Comparison of ENCODE assay signal across 24 cellular contexts in the genomic region with DNA sequence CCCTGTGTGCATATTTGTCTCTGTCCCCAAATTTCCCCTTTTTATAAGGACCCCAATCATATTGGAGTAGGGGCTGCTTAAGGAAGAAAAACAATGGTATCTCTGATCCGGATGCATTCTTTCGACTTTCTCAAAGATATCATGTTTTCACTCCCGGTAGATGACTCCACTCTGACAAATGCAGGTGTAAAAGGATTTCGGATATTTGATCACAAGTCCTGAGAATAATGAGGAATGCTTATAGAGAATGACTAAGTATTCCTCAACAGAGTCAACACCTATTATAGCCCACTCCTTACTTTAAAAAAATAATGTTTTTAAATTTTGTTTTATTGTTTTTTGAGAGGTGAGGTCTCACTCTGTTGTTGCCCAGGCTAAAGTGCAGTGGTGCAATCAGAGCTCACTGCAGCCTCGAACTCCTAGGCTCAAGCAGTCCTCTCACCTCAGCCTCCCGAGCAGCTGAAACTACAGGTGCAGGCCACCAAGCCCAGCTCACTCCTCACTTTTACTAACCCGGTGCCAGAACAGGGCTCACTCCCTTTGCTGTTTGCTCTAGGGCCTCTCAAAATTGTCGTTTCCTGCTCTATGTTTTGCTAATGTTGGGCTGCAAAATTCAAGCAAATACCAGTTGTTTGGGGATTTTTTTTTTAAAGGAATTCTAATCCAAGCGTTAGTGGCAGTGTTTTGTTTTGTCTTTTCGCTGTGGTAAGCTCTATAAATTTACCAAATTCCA. TPM values are rescaled to one million over a fixed set of nuclear protein-coding genes. Genes with fewer than 3 reads are reported as not detected.
DNase-seq lines count a peak whose midpoint lies in the region; ATAC-seq, FAIRE-seq and TF ChIP-seq lines count a peak whose summit lies in the region.
"Had no signal": no experiment of that assay in that cellular context is flagged by ENCODE, and none has a peak within 500 bp of the region (broad histone marks: within the 10 kb centered on the region; RNA-seq: fewer than 3 reads in every experiment).

No MANE protein-coding gene starts in this region.

- H3K27me3 Mint-ChIP-seq in MCF 10A (ENCODE audit: insufficient read depth, unreplicated experiment): no peaks in the 10 kb centered on the region

- no peak overlapping the region for H3K4me3 Mint-ChIP-seq in MCF 10A (ENCODE audit: unreplicated experiment)
- H3K4me3 Mint-ChIP-seq: B cell; CD4-positive, CD25-positive, alpha-beta regulatory T cell had no signal

- H3K27me3 ChIP-seq in breast epithelium (peaks cover 0 to 7% of the 10 kb centered on the region in 2 donors), bronchial epithelial cell (ENCODE audit: control insufficient read depth, insufficient read depth, low read length) (no peaks in the 10 kb centered on the region), iPS DF 6.9 (ENCODE audit: control insufficient read depth, insufficient read depth, low read length) (no peaks in the 10 kb centered on the region), tibial artery (no peaks in the 10 kb centered on the region)
- H3K27me3 ChIP-seq: MG63 had no signal

- peaks cover 50% of the 10 kb centered on the region for H3K4me1 Mint-ChIP-seq in MCF 10A (ENCODE audit: insufficient read depth, unreplicated experiment)
- H3K4me1 Mint-ChIP-seq: B cell; CD4-positive, CD25-positive, alpha-beta regulatory T cell had no signal

- H3K36me3 ChIP-seq in breast epithelium (no peaks in the 10 kb centered on the region), bronchial epithelial cell (ENCODE audit: control insufficient read depth, insufficient read depth, low read length) (no peaks in the 10 kb centered on the region), iPS DF 6.9 (ENCODE audit: control insufficient read depth, insufficient read depth, low read length) (no peaks in the 10 kb centered on the region), tibial artery (no peaks in the 10 kb centered on the region)

- peak overlapping the region; percentile 31 for H3K27ac Mint-ChIP-seq in MCF 10A (ENCODE audit: low read depth, unreplicated experiment)
- H3K27ac Mint-ChIP-seq: B cell; CD4-positive, CD25-positive, alpha-beta regulatory T cell had no signal

- H3K27ac ChIP-seq in breast epithelium (no peak overlapping the region), iPS DF 6.9 (ENCODE audit: low read length) (no peak overlapping the region), tibial artery (peak overlapping the region; percentile 92 to 95)
- H3K27ac ChIP-seq: 22Rv1 had no signal

- WGBS in iPS DF 6.9 (ENCODE audit: insufficient coverage, insufficient read length): no CpG with 5 or more reads among the region's 10 CpGs

- no peaks in the 10 kb centered on the region for H3K9me3 Mint-ChIP-seq in MCF 10A (ENCODE audit: unreplicated experiment)

- POLR2A ChIA-PET in MCF 10A (lab: Yijun Ruan, JAX): interaction anchor here (1.6 kb wide), 1 partner anchor 10 kb away, joined by 5 read pairs; no protein-coding TSS in a partner anchor

- no peak for TF ChIP-seq POLR2A in breast epithelium (IDR thresholded peaks at IDR 0.05)

- TF ChIP-seq CTCF in MCF 10A (IDR thresholded peaks at IDR 0.05; ENCODE audit: unreplicated experiment) (no peak), breast epithelium (IDR thresholded peaks at IDR 0.05) (no peak), bronchial epithelial cell (IDR thresholded peaks at IDR 0.05; ENCODE audit: insufficient read depth, low read length, severe bottlenecking) (no peak), tibial artery (IDR thresholded peaks at IDR 0.05) (no peak)

- BruUV-seq in MCF 10A (replicated peaks; lab: Mats Ljungman, UMichigan): no TSS peak

- no peak for ATAC-seq in HG03025 (IDR thresholded peaks at IDR 0.05; ENCODE audit: low FRiP score, unreplicated experiment)
- ATAC-seq: HCT116 had no signal

- intact Hi-C loops in MCF 10A (cut with micrococcal nuclease): no loop called here
- intact Hi-C loops in breast epithelium (cut with DNase I; ENCODE audit: low total_unique reads): no loop called here
- intact Hi-C loops in tibial artery (cut with DNase I; ENCODE audit: low total_unique reads): no loop called here

- H3K4me1 ChIP-seq in breast epithelium (no peaks in the 10 kb centered on the region), iPS DF 6.9 (ENCODE audit: control insufficient read depth, insufficient read depth, low read length) (no peaks in the 10 kb centered on the region), tibial artery (peaks cover 0 to 98% (median 46%) of the 10 kb centered on the region in 4 donors)
- H3K4me1 ChIP-seq: Caco-2 had no signal

- H3K4me3 ChIP-seq in breast epithelium: no peak overlapping the region
- no peak overlapping the region for H3K4me3 ChIP-seq in bronchial epithelial cell (ENCODE audit: low read depth, low read length)
- H3K4me3 ChIP-seq in iPS DF 6.9 (ENCODE audit: low read length): no peak overlapping the region
- no peak overlapping the region for H3K4me3 ChIP-seq in tibial artery
- H3K4me3 ChIP-seq: MG63 had no signal

- H3K9me3 ChIP-seq in breast epithelium (no peaks in the 10 kb centered on the region), iPS DF 6.9 (ENCODE audit: control insufficient read depth, insufficient read depth, low read length) (no peaks in the 10 kb centered on the region), tibial artery (no peaks in the 10 kb centered on the region)
- H3K9me3 ChIP-seq: Caco-2, MG63, SK-N-SH had no signal

- no peak for FAIRE-seq in bronchial epithelial cell (lab: Jason Lieb, UNC)

- CTCF ChIA-PET in MCF 10A (lab: Yijun Ruan, JAX): interaction anchor here (0.7 to 1.5 kb wide), 4 partner anchors 11 to 862 kb away, joined by 3 read pairs; no protein-coding TSS in a partner anchor

- peaks cover 36% of the 10 kb centered on the region for H3K36me3 Mint-ChIP-seq in MCF 10A (ENCODE audit: insufficient read depth, unreplicated experiment)
- H3K36me3 Mint-ChIP-seq: CD4-positive, CD25-positive, alpha-beta regulatory T cell had no signal

- DNase-seq in MCF 10A (ENCODE audit: unreplicated experiment): no peak
- DNase-seq in breast epithelium (ENCODE audit: low spot score in 2 of 2): no peak
- peak; percentile 85 for DNase-seq in bronchial epithelial cell (ENCODE audit: low read depth)
- peak; percentile 22 for DNase-seq in iPS DF 6.9 (ENCODE audit: low read depth, low spot score)
- no peak for DNase-seq in tibial artery
- DNase-seq in NCI-H82 (lab: John Stamatoyannopoulos, UW): no peak
- no peak for DNase-seq in NCI-H2171 treated with DMSO at 0.1 percent for 48 hours (lab: John Stamatoyannopoulos, UW)
- DNase-seq: Caco-2; CD4-positive, CD25-positive, alpha-beta regulatory T cell; DMS153; GDM1; MG63; NCI-H1048; NCI-H1436 treated with DMSO at 0.1 percent for 48 hours; NCI-H2029; NCI-H2171; NCI-H446 treated with DMSO at 0.1 percent for 48 hours; NCI-H69; SHP77 treated with DMSO at 0.1 percent for 48 hours; SK-N-SH had no signal

RNA-seq across cellular contexts. Expression of a gene that starts 24.6 kb away (rescaled TPM):
- total RNA-seq in MCF 10A (2022) (29.1 and 112 TPM in 2 replicates), breast epithelium (10 to 100 TPM in 2 of 3 donors, 1 to 10 TPM in 1; 9.2 to 43.6 (median 13.6) TPM), bronchial epithelial cell (2.7 and 3.9 TPM in 2 replicates)
- total RNA-seq: Caco-2; CD4-positive, CD25-positive, alpha-beta regulatory T cell had no signal

Comparison
In these comparisons a context has a peak if more than half of its experiments do, and no peak if none do; other contexts are left out.
1. DNase-seq: peak in bronchial epithelial cell (single experiment) and iPS DF 6.9 (single experiment); none in MCF 10A (single experiment), breast epithelium (0 of 2), tibial artery (0 of 2), NCI-H82 (single experiment) and NCI-H2171 treated with DMSO at 0.1 percent for 48 hours (single experiment).
2. H3K27ac ChIP-seq: peak in tibial artery (2 of 2); none in breast epithelium (0 of 2) and iPS DF 6.9 (single experiment).